In the genomic region with DNA sequence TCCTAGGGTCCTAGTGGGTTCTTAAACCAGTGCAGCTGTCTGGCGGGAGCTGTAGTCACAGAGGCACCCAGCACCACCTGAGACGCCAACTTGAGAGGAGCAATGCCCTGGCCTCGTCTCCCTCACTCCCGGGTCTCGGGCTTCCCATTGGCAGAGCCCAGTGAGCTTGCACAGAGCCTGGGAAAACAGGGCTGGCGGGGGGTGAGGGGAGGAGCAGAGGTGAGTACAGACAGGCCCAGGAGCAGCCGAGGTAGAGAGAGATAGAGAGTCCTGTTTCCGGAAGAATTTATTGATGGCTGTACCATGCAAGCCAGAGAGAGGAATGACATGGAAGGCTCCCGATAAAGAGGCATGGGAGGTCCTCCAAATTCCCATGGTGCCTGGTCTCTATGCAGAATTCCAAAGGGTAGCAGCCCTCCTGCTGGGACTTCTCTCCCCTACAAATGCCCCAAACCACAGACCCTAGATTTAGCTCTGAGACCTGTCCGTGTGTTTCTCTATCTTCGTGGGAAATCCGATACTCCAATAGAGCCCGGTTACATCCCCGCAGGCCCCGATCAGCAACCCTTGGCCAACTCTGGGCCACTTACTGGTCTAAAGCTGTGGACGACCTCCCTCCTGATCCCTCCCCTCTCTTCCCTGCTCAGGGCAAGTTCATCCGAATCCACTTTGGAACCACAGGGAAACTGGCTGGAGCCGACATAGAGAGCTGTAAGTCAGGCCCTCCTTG, we compare ENCODE assay signal across 2 cellular contexts.
TF ChIP-seq lines count a peak whose summit lies in the region.

No MANE protein-coding gene starts in this region.

TF ChIP-seq in HepG2, 621 proteins besides CTCF, POLR2A, EP300 and RAD21 (continues in another document):
- TF ChIP-seq TBX2 (CRISPR knock-in tag; IDR thresholded peaks at IDR 0.05; ENCODE audit: borderline replicate concordance): 0 out of 2 replicates have a peak, but pooled peaks have one; percentile 13
- no peak for TF ChIP-seq FOSL1 (CRISPR knock-in tag; IDR thresholded peaks at IDR 0.05; ENCODE audit: borderline replicate concordance)
- no peak for TF ChIP-seq RFXAP (CRISPR knock-in tag; IDR thresholded peaks at IDR 0.05; ENCODE audit: borderline replicate concordance)
- no peak for TF ChIP-seq ZBTB8A (CRISPR knock-in tag; IDR thresholded peaks at IDR 0.05; ENCODE audit: borderline replicate concordance, low read depth)
- no peak for TF ChIP-seq HNRNPH1 (optimal IDR thresholded peaks at IDR 0.05; ENCODE audit: low read depth, low read length)
- TF ChIP-seq MYNN (CRISPR knock-in tag; IDR thresholded peaks at IDR 0.05; ENCODE audit: low read depth): no peak
- TF ChIP-seq, protein P1, sequence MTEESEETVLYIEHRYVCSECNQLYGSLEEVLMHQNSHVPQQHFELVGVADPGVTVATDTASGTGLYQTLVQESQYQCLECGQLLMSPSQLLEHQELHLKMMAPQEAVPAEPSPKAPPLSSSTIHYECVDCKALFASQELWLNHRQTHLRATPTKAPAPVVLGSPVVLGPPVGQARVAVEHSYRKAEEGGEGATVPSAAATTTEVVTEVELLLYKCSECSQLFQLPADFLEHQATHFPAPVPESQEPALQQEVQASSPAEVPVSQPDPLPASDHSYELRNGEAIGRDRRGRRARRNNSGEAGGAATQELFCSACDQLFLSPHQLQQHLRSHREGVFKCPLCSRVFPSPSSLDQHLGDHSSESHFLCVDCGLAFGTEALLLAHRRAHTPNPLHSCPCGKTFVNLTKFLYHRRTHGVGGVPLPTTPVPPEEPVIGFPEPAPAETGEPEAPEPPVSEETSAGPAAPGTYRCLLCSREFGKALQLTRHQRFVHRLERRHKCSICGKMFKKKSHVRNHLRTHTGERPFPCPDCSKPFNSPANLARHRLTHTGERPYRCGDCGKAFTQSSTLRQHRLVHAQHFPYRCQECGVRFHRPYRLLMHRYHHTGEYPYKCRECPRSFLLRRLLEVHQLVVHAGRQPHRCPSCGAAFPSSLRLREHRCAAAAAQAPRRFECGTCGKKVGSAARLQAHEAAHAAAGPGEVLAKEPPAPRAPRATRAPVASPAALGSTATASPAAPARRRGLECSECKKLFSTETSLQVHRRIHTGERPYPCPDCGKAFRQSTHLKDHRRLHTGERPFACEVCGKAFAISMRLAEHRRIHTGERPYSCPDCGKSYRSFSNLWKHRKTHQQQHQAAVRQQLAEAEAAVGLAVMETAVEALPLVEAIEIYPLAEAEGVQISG (CRISPR knock-in tag; IDR thresholded peaks at IDR 0.05): peak; percentile 91
- TF ChIP-seq, protein P2, sequence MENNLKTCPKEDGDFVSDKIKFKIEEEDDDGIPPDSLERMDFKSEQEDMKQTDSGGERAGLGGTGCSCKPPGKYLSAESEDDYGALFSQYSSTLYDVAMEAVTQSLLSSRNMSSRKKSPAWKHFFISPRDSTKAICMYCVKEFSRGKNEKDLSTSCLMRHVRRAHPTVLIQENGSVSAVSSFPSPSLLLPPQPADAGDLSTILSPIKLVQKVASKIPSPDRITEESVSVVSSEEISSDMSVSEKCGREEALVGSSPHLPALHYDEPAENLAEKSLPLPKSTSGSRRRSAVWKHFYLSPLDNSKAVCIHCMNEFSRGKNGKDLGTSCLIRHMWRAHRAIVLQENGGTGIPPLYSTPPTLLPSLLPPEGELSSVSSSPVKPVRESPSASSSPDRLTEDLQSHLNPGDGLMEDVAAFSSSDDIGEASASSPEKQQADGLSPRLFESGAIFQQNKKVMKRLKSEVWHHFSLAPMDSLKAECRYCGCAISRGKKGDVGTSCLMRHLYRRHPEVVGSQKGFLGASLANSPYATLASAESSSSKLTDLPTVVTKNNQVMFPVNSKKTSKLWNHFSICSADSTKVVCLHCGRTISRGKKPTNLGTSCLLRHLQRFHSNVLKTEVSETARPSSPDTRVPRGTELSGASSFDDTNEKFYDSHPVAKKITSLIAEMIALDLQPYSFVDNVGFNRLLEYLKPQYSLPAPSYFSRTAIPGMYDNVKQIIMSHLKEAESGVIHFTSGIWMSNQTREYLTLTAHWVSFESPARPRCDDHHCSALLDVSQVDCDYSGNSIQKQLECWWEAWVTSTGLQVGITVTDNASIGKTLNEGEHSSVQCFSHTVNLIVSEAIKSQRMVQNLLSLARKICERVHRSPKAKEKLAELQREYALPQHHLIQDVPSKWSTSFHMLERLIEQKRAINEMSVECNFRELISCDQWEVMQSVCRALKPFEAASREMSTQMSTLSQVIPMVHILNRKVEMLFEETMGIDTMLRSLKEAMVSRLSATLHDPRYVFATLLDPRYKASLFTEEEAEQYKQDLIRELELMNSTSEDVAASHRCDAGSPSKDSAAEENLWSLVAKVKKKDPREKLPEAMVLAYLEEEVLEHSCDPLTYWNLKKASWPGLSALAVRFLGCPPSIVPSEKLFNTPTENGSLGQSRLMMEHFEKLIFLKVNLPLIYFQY (CRISPR knock-in tag; IDR thresholded peaks at IDR 0.05; ENCODE audit: borderline replicate concordance): no peak
- TF ChIP-seq, protein P3, sequence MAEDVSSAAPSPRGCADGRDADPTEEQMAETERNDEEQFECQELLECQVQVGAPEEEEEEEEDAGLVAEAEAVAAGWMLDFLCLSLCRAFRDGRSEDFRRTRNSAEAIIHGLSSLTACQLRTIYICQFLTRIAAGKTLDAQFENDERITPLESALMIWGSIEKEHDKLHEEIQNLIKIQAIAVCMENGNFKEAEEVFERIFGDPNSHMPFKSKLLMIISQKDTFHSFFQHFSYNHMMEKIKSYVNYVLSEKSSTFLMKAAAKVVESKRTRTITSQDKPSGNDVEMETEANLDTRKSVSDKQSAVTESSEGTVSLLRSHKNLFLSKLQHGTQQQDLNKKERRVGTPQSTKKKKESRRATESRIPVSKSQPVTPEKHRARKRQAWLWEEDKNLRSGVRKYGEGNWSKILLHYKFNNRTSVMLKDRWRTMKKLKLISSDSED (CRISPR knock-in tag; IDR thresholded peaks at IDR 0.05): no peak

TF ChIP-seq in WTC11, 78 proteins besides CTCF, POLR2A, EP300 and RAD21 (continues in another document):
- TF ChIP-seq, protein P4, sequence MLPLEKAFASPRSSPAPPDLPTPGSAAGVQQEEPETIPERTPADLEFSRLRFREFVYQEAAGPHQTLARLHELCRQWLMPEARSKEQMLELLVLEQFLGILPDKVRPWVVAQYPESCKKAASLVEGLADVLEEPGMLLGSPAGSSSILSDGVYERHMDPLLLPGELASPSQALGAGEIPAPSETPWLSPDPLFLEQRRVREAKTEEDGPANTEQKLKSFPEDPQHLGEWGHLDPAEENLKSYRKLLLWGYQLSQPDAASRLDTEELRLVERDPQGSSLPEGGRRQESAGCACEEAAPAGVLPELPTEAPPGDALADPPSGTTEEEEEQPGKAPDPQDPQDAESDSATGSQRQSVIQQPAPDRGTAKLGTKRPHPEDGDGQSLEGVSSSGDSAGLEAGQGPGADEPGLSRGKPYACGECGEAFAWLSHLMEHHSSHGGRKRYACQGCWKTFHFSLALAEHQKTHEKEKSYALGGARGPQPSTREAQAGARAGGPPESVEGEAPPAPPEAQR (CRISPR knock-in tag; IDR thresholded peaks at IDR 0.05): no peak
- TF ChIP-seq, protein P5, sequence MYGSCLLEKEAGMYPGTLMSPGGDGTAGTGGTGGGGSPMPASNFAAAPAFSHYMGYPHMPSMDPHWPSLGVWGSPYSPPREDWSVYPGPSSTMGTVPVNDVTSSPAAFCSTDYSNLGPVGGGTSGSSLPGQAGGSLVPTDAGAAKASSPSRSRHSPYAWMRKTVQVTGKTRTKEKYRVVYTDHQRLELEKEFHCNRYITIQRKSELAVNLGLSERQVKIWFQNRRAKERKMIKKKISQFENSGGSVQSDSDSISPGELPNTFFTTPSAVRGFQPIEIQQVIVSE (CRISPR knock-in tag; IDR thresholded peaks at IDR 0.05; ENCODE audit: borderline replicate concordance): no peak
- TF ChIP-seq NFYB (CRISPR knock-in tag; conservative IDR thresholded peaks at IDR 0.05; ENCODE audit: low read depth) (no peak), FOXK1 (CRISPR knock-in tag; IDR thresholded peaks at IDR 0.05) (no peak), ZNF671 (CRISPR knock-in tag; IDR thresholded peaks at IDR 0.05) (no peak), SP1 (CRISPR knock-in tag; conservative IDR thresholded peaks at IDR 0.05) (no peak), MYBL2 (CRISPR knock-in tag; IDR thresholded peaks at IDR 0.05) (no peak)
- TF ChIP-seq, protein P6, sequence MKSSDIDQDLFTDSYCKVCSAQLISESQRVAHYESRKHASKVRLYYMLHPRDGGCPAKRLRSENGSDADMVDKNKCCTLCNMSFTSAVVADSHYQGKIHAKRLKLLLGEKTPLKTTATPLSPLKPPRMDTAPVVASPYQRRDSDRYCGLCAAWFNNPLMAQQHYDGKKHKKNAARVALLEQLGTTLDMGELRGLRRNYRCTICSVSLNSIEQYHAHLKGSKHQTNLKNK (CRISPR knock-in tag; IDR thresholded peaks at IDR 0.05): no peak
- TF ChIP-seq, protein P7, sequence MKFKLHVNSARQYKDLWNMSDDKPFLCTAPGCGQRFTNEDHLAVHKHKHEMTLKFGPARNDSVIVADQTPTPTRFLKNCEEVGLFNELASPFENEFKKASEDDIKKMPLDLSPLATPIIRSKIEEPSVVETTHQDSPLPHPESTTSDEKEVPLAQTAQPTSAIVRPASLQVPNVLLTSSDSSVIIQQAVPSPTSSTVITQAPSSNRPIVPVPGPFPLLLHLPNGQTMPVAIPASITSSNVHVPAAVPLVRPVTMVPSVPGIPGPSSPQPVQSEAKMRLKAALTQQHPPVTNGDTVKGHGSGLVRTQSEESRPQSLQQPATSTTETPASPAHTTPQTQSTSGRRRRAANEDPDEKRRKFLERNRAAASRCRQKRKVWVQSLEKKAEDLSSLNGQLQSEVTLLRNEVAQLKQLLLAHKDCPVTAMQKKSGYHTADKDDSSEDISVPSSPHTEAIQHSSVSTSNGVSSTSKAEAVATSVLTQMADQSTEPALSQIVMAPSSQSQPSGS (CRISPR knock-in tag; IDR thresholded peaks at IDR 0.05; ENCODE audit: borderline replicate concordance, low read depth): no peak
- TF ChIP-seq, protein P8, sequence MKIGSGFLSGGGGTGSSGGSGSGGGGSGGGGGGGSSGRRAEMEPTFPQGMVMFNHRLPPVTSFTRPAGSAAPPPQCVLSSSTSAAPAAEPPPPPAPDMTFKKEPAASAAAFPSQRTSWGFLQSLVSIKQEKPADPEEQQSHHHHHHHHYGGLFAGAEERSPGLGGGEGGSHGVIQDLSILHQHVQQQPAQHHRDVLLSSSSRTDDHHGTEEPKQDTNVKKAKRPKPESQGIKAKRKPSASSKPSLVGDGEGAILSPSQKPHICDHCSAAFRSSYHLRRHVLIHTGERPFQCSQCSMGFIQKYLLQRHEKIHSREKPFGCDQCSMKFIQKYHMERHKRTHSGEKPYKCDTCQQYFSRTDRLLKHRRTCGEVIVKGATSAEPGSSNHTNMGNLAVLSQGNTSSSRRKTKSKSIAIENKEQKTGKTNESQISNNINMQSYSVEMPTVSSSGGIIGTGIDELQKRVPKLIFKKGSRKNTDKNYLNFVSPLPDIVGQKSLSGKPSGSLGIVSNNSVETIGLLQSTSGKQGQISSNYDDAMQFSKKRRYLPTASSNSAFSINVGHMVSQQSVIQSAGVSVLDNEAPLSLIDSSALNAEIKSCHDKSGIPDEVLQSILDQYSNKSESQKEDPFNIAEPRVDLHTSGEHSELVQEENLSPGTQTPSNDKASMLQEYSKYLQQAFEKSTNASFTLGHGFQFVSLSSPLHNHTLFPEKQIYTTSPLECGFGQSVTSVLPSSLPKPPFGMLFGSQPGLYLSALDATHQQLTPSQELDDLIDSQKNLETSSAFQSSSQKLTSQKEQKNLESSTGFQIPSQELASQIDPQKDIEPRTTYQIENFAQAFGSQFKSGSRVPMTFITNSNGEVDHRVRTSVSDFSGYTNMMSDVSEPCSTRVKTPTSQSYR (CRISPR knock-in tag; IDR thresholded peaks at IDR 0.05): no peak
- TF ChIP-seq, protein P9, sequence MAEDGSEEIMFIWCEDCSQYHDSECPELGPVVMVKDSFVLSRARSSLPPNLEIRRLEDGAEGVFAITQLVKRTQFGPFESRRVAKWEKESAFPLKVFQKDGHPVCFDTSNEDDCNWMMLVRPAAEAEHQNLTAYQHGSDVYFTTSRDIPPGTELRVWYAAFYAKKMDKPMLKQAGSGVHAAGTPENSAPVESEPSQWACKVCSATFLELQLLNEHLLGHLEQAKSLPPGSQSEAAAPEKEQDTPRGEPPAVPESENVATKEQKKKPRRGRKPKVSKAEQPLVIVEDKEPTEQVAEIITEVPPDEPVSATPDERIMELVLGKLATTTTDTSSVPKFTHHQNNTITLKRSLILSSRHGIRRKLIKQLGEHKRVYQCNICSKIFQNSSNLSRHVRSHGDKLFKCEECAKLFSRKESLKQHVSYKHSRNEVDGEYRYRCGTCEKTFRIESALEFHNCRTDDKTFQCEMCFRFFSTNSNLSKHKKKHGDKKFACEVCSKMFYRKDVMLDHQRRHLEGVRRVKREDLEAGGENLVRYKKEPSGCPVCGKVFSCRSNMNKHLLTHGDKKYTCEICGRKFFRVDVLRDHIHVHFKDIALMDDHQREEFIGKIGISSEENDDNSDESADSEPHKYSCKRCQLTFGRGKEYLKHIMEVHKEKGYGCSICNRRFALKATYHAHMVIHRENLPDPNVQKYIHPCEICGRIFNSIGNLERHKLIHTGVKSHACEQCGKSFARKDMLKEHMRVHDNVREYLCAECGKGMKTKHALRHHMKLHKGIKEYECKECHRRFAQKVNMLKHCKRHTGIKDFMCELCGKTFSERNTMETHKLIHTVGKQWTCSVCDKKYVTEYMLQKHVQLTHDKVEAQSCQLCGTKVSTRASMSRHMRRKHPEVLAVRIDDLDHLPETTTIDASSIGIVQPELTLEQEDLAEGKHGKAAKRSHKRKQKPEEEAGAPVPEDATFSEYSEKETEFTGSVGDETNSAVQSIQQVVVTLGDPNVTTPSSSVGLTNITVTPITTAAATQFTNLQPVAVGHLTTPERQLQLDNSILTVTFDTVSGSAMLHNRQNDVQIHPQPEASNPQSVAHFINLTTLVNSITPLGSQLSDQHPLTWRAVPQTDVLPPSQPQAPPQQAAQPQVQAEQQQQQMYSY (CRISPR knock-in tag; IDR thresholded peaks at IDR 0.05): no peak
- TF ChIP-seq, protein P10, sequence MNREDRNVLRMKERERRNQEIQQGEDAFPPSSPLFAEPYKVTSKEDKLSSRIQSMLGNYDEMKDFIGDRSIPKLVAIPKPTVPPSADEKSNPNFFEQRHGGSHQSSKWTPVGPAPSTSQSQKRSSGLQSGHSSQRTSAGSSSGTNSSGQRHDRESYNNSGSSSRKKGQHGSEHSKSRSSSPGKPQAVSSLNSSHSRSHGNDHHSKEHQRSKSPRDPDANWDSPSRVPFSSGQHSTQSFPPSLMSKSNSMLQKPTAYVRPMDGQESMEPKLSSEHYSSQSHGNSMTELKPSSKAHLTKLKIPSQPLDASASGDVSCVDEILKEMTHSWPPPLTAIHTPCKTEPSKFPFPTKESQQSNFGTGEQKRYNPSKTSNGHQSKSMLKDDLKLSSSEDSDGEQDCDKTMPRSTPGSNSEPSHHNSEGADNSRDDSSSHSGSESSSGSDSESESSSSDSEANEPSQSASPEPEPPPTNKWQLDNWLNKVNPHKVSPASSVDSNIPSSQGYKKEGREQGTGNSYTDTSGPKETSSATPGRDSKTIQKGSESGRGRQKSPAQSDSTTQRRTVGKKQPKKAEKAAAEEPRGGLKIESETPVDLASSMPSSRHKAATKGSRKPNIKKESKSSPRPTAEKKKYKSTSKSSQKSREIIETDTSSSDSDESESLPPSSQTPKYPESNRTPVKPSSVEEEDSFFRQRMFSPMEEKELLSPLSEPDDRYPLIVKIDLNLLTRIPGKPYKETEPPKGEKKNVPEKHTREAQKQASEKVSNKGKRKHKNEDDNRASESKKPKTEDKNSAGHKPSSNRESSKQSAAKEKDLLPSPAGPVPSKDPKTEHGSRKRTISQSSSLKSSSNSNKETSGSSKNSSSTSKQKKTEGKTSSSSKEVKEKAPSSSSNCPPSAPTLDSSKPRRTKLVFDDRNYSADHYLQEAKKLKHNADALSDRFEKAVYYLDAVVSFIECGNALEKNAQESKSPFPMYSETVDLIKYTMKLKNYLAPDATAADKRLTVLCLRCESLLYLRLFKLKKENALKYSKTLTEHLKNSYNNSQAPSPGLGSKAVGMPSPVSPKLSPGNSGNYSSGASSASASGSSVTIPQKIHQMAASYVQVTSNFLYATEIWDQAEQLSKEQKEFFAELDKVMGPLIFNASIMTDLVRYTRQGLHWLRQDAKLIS (CRISPR knock-in tag; IDR thresholded peaks at IDR 0.05; ENCODE audit: borderline replicate concordance): no peak
